1 cellular context compared by ENCODE assay signal in genomic region chr10:70512149-70512611, GRCh38.
TF ChIP-seq lines count a peak whose summit lies in the region.

No MANE protein-coding gene starts in this region.

TF ChIP-seq in IMR-90, 13 proteins besides CTCF, POLR2A, EP300 and RAD21 (continued from another document):
- TF ChIP-seq ELK1 (IDR thresholded peaks at IDR 0.05; ENCODE audit: borderline replicate concordance, low read depth, low read length) (no peak), RFX5 (IDR thresholded peaks at IDR 0.05; ENCODE audit: low read depth, low read length) (no peak), MAFK (IDR thresholded peaks at IDR 0.05; ENCODE audit: low read depth, low read length) (no peak), BHLHE40 (IDR thresholded peaks at IDR 0.05; ENCODE audit: low read depth, low read length) (no peak), MXI1 (IDR thresholded peaks at IDR 0.05; ENCODE audit: borderline replicate concordance, low read depth, low read length) (no peak), RCOR1 (IDR thresholded peaks at IDR 0.05; ENCODE audit: insufficient replicate concordance, low read length) (no peak), CHD1 (IDR thresholded peaks at IDR 0.05; ENCODE audit: low read depth, low read length) (no peak), MAZ (IDR thresholded peaks at IDR 0.05; ENCODE audit: borderline replicate concordance, low read depth, low read length) (no peak), USF2 (IDR thresholded peaks at IDR 0.05; ENCODE audit: low read depth, low read length) (no peak; the same call in 1 of the 2 replicates), NFE2L2 (IDR thresholded peaks at IDR 0.05; ENCODE audit: low read depth, low read length) (no peak), FOS (IDR thresholded peaks at IDR 0.05; ENCODE audit: low read depth, low read length) (no peak), SMC3 (IDR thresholded peaks at IDR 0.05; ENCODE audit: low read depth, low read length) (no peak)
